In genomic region chr14:85531141-85531593, GRCh38 we compare ENCODE assay signal across 8 cellular contexts. TPM values are rescaled to one million over a fixed set of nuclear protein-coding genes. Genes with fewer than 3 reads are reported as not detected.
A peak's percentile ranks its signal among the peaks of the same experiment; 100 is the strongest.
DNase-seq lines count a peak whose midpoint lies in the region; ATAC-seq and TF ChIP-seq lines count a peak whose summit lies in the region.

No MANE protein-coding gene starts in this region.

- H3K4me3 ChIP-seq in SK-N-SH (ENCODE audit: low read depth in 2 of 2, low read length in 1 of 2): peak overlapping the region; percentile 66 to 86
- H3K4me3 ChIP-seq in ovary: peak overlapping the region; percentile 70
- no peak overlapping the region for H3K4me3 ChIP-seq in Karpas-422 (ENCODE audit: low read length)

- intact Hi-C loops in ovary (cut with DNase I): no loop called here

- H3K36me3 Mint-ChIP-seq in glutamatergic neuron (ENCODE audit: unreplicated experiment): no peaks in the 10 kb centered on the region
- no peaks in the 10 kb centered on the region for H3K36me3 Mint-ChIP-seq in stimulated activated memory B cell treated with anti-CD40 and anti-IgM and Interleukin-4, amounts not matched to agents 10 μg/mL and 1 μg/mL and 100 μg/mL, for 72 hours

- peak overlapping the region; percentile 5 to 86; a peak in 3 of 4 replicates for H3K27ac ChIP-seq in SK-N-SH (ENCODE audit: low read depth in 2 of 2, low read length in 1 of 2)
- peak overlapping the region; percentile 70 to 90 for H3K27ac ChIP-seq in ovary
- no peak overlapping the region for H3K27ac ChIP-seq in Karpas-422 (ENCODE audit: low read length)

- H3K4me1 ChIP-seq in SK-N-SH (ENCODE audit: control insufficient read depth in 1 of 2, insufficient read depth in 2 of 2, low read depth in 1 of 2, low read length in 1 of 2): peaks cover 0 to 10% of the 10 kb centered on the region in 2 experiments; a peak in 2 of 4 replicates
- H3K4me1 ChIP-seq in ovary (ENCODE audit: insufficient read depth): no peaks in the 10 kb centered on the region
- no peaks in the 10 kb centered on the region for H3K4me1 ChIP-seq in Karpas-422 (ENCODE audit: low read length)

- H3K9me3 ChIP-seq in SK-N-SH: no peaks in the 10 kb centered on the region
- H3K9me3 ChIP-seq in ovary: no peaks in the 10 kb centered on the region
- peaks cover 37% of the 10 kb centered on the region for H3K9me3 ChIP-seq in Karpas-422 (ENCODE audit: low read length)

- peak overlapping the region; percentile 99 for H3K4me3 Mint-ChIP-seq in glutamatergic neuron (ENCODE audit: unreplicated experiment)
- H3K4me3 Mint-ChIP-seq in stimulated activated memory B cell treated with anti-CD40 and anti-IgM and Interleukin-4, amounts not matched to agents 10 μg/mL and 1 μg/mL and 100 μg/mL, for 72 hours: no peak overlapping the region

- H3K4me2 ChIP-seq in SK-N-SH (peak overlapping the region; percentile 96), Karpas-422 (ENCODE audit: low read depth, low read length, poor library complexity, severe bottlenecking) (no peak overlapping the region)

- no peak for TF ChIP-seq RAD21 in SK-N-SH (IDR thresholded peaks at IDR 0.05; ENCODE audit: low read length)

- H3K79me2 ChIP-seq in SK-N-SH (ENCODE audit: insufficient read depth): peaks cover 59% of the 10 kb centered on the region
- H3K79me2 ChIP-seq in Karpas-422 (ENCODE audit: low read length): no peaks in the 10 kb centered on the region

- CTCF ChIA-PET in SK-N-SH (lab: Yijun Ruan, JAX): no interaction called here

- DNase-seq in EL (peak; percentile 79), SK-N-SH (peak; percentile 5), glutamatergic neuron (peak; percentile 79), ovary (peak; percentile 67 to 81 (median 77)), Karpas-422 (no peak), iPS-NIHi7 (ENCODE audit: extremely low spot score) (no peak)

- no peak for ATAC-seq in stimulated activated memory B cell treated with anti-CD40 and anti-IgM and Interleukin-4, amounts not matched to agents 10 μg/mL and 1 μg/mL and 100 μg/mL, for 72 hours
- no peak for ATAC-seq in HG03432 (IDR thresholded peaks at IDR 0.05; ENCODE audit: unreplicated experiment)

- H3K9me2 ChIP-seq in SK-N-SH (no peaks in the 10 kb centered on the region), Karpas-422 (replicated peaks; ENCODE audit: insufficient read depth, low read length) (no peaks in the 10 kb centered on the region)

- H3K9ac ChIP-seq in SK-N-SH (peak overlapping the region; percentile 79), Karpas-422 (ENCODE audit: low read length) (no peak overlapping the region)

- H3K27me3 ChIP-seq in SK-N-SH (ENCODE audit: insufficient read depth) (no peaks in the 10 kb centered on the region), ovary (no peaks in the 10 kb centered on the region), Karpas-422 (ENCODE audit: low read length) (no peaks in the 10 kb centered on the region)

- H3K9me3 Mint-ChIP-seq in glutamatergic neuron (ENCODE audit: unreplicated experiment): peaks cover 33% of the 10 kb centered on the region
- peaks cover 7% of the 10 kb centered on the region for H3K9me3 Mint-ChIP-seq in stimulated activated memory B cell treated with anti-CD40 and anti-IgM and Interleukin-4, amounts not matched to agents 10 μg/mL and 1 μg/mL and 100 μg/mL, for 72 hours

- peaks cover 28% of the 10 kb centered on the region for H3K27me3 Mint-ChIP-seq in glutamatergic neuron (ENCODE audit: unreplicated experiment)
- peaks cover 56% of the 10 kb centered on the region for H3K27me3 Mint-ChIP-seq in stimulated activated memory B cell treated with anti-CD40 and anti-IgM and Interleukin-4, amounts not matched to agents 10 μg/mL and 1 μg/mL and 100 μg/mL, for 72 hours

- no peak for TF ChIP-seq EP300 in SK-N-SH (IDR thresholded peaks at IDR 0.05; ENCODE audit: borderline replicate concordance in 1 of 2, low read depth in 1 of 2, low read length in 1 of 2)
- TF ChIP-seq EP300 in ovary (IDR thresholded peaks at IDR 0.05): no peak

- H4K20me1 ChIP-seq in SK-N-SH (ENCODE audit: insufficient read depth) (peaks cover 14% of the 10 kb centered on the region; the same call in 1 of the 2 replicates), Karpas-422 (ENCODE audit: insufficient read depth, low read depth, low read length) (no peaks in the 10 kb centered on the region)

- H3K4me1 Mint-ChIP-seq in glutamatergic neuron (ENCODE audit: low read depth, unreplicated experiment): peaks cover 17% of the 10 kb centered on the region
- H3K4me1 Mint-ChIP-seq in stimulated activated memory B cell treated with anti-CD40 and anti-IgM and Interleukin-4, amounts not matched to agents 10 μg/mL and 1 μg/mL and 100 μg/mL, for 72 hours: no peaks in the 10 kb centered on the region

- TF ChIP-seq CTCF in SK-N-SH (IDR thresholded peaks at IDR 0.05) (no peak), glutamatergic neuron (IDR thresholded peaks at IDR 0.05; ENCODE audit: partially characterized antibody, unreplicated experiment) (no peak), ovary (IDR thresholded peaks at IDR 0.05) (no peak)

- POLR2A ChIA-PET in SK-N-SH (lab: Yijun Ruan, JAX): no interaction called here

- peak overlapping the region; percentile 96 for H3K27ac Mint-ChIP-seq in glutamatergic neuron (ENCODE audit: unreplicated experiment)
- no peak overlapping the region for H3K27ac Mint-ChIP-seq in stimulated activated memory B cell treated with anti-CD40 and anti-IgM and Interleukin-4, amounts not matched to agents 10 μg/mL and 1 μg/mL and 100 μg/mL, for 72 hours

- H3K36me3 ChIP-seq in SK-N-SH (replicated peaks in 1 of 2; ENCODE audit: control insufficient read depth in 1 of 2, insufficient read depth in 2 of 2, low read length in 1 of 2) (no peaks in the 10 kb centered on the region), ovary (no peaks in the 10 kb centered on the region), Karpas-422 (ENCODE audit: insufficient read depth, low read length) (no peaks in the 10 kb centered on the region)

- H3F3A ChIP-seq in SK-N-SH (replicated peaks; ENCODE audit: insufficient read depth): peaks cover 46% of the 10 kb centered on the region

- H2AFZ ChIP-seq in SK-N-SH (ENCODE audit: low read depth) (peak overlapping the region; percentile 89; the same call in 1 of the 2 replicates), Karpas-422 (ENCODE audit: low read length) (no peak overlapping the region)

- 10% methylated on average over 8 of the region's 29 CpGs for WGBS in SK-N-SH (ENCODE audit: low lambda C conversion rate)
- 0 to 3% (median 1%) methylated on average over 29 of the region's 29 CpGs for WGBS in ovary, 3 donors

- no peak for TF ChIP-seq POLR2A in ovary (IDR thresholded peaks at IDR 0.05)

TF ChIP-seq in SK-N-SH, 30 proteins besides CTCF, POLR2A, EP300 and RAD21:
- peak; percentile 14; the same call in 1 of the 2 replicates for TF ChIP-seq YY1 (IDR thresholded peaks at IDR 0.05; ENCODE audit: low read depth)
- no peak for TF ChIP-seq MAX (IDR thresholded peaks at IDR 0.05; ENCODE audit: low read depth)
- TF ChIP-seq TAF1 (IDR thresholded peaks at IDR 0.05; ENCODE audit: borderline replicate concordance, low read depth, low read length): peak; percentile 6; the same call in 1 of the 2 replicates
TF ChIP-seq in SK-N-SH: peak in this region for 2.

RNA-seq across cellular contexts. Expression of gene FLRT2, which starts 1.2 kb away (rescaled TPM):
- 10.8 and 14.1 TPM in 2 replicates for polyA plus RNA-seq in SK-N-SH (2012; rRNA removed)
- 5.9 and 7.3 TPM in 2 replicates for polyA plus RNA-seq in SK-N-SH (2012; cell fraction: cytosol; rRNA removed)
- 23.0 and 43.1 TPM in 2 replicates for polyA plus RNA-seq in SK-N-SH (2012; cell fraction: nucleus; rRNA removed)
- total RNA-seq in glutamatergic neuron (ENCODE audit: unreplicated experiment): 69.6 TPM
- 100 to 1,000 TPM in 1 of 7 donors, 10 to 100 TPM in 6; 27.0 to 166 (median 55.5) TPM for total RNA-seq in ovary
- polyA plus RNA-seq in ovary: 10 to 100 TPM; 36.6 to 80.5 TPM
- total RNA-seq in Karpas-422 (2014; rRNA removed; shearing (Covaris generic); ENCODE audit: low replicate concordance): not detected in 2 replicates

Comparison
In these comparisons a context has a peak if more than half of its experiments do, and no peak if none do; other contexts are left out.
1. DNase-seq: peak in EL (single experiment), SK-N-SH (single experiment), glutamatergic neuron (single experiment) and ovary (5 of 5); none in Karpas-422 (single experiment) and iPS-NIHi7 (single experiment).
2. RNA of gene FLRT2, which starts 1.2 kb away (total RNA-seq): 69.6 TPM in glutamatergic neuron (single experiment) and 27.0 to 166 TPM in ovary; not detected in Karpas-422; every median in the first group is over 10 times any median in the second.